ENCODE assay signal across 8 cellular contexts in genomic region chr5:50751064-50751657, GRCh38.
A peak's percentile ranks its signal among the peaks of the same experiment; 100 is the strongest.
DNase-seq lines count a peak whose midpoint lies in the region; ATAC-seq, FAIRE-seq and TF ChIP-seq lines count a peak whose summit lies in the region.

No MANE protein-coding gene starts in this region.

- FAIRE-seq in GM12892 (lab: Jason Lieb, UNC): peak; percentile 91

- H3K27ac Mint-ChIP-seq in CD14-positive monocyte (no peak overlapping the region), neural crest cell (ENCODE audit: unreplicated experiment) (no peak overlapping the region)

- H3K9me3 Mint-ChIP-seq in CD14-positive monocyte (peaks cover 0 to 2% (median 0%) of the 10 kb centered on the region in 7 donors), neural crest cell (no peaks in the 10 kb centered on the region)

- H3K36me3 Mint-ChIP-seq in CD14-positive monocyte (peaks cover 11 to 22% of the 10 kb centered on the region in 2 donors), neural crest cell (ENCODE audit: low read depth) (peaks cover 11% of the 10 kb centered on the region)

- no peak overlapping the region for H3K4me3 Mint-ChIP-seq in CD14-positive monocyte
- no peak overlapping the region for H3K4me3 Mint-ChIP-seq in neural crest cell

- no peak overlapping the region for H3K4me3 ChIP-seq in NB4 (ENCODE audit: low read depth, low read length)

- DNase-seq in CD14-positive monocyte (ENCODE audit: low spot score): no peak
- DNase-seq in GM12892 (ENCODE audit: insufficient read length): peak; percentile 2
- peak; percentile 77 for DNase-seq in NB4 (ENCODE audit: low read depth)
- DNase-seq in T-helper 2 cell: peak in 3 of 5 experiments; percentile 9 to 82 (median 47)
- DNase-seq in erythroblast (lab: John Stamatoyannopoulos, UW): peak; percentile 49 to 60
- no peak for DNase-seq in neural crest cell (ENCODE audit: low read depth, low spot score)
- no peak for DNase-seq in effector CD8-positive, alpha-beta T cell (lab: John Stamatoyannopoulos, UW)

- H3K4me1 Mint-ChIP-seq in CD14-positive monocyte (peaks cover 25% of the 10 kb centered on the region), neural crest cell (no peaks in the 10 kb centered on the region)

- intact Hi-C loops in CD14-positive monocyte (cut with micrococcal nuclease): no loop called here

- TF ChIP-seq POLR2A in GM12892 (IDR thresholded peaks at IDR 0.05; ENCODE audit: low read depth, low read length): no peak
- TF ChIP-seq POLR2A in NB4 (IDR thresholded peaks at IDR 0.05; ENCODE audit: extremely low read depth, insufficient read length): no peak
- no peak for TF ChIP-seq POLR2A in erythroblast (IDR thresholded peaks at IDR 0.05; ENCODE audit: low read length)

- H3K27me3 Mint-ChIP-seq in CD14-positive monocyte (ENCODE audit: low read depth in 3 of 3) (no peaks in the 10 kb centered on the region), neural crest cell (ENCODE audit: low read depth) (no peaks in the 10 kb centered on the region)

- peak; percentile 90 for TF ChIP-seq CTCF in CD14-positive monocyte (IDR thresholded peaks at IDR 0.05)
- peak; percentile 80 for TF ChIP-seq CTCF in NB4 (IDR thresholded peaks at IDR 0.05; ENCODE audit: low read depth, low read length)
- peak; percentile 91 for TF ChIP-seq CTCF in neural crest cell (conservative IDR thresholded peaks at IDR 0.05)

- ATAC-seq in HG02642 (IDR thresholded peaks at IDR 0.05; ENCODE audit: poor library complexity, unreplicated experiment): peak; percentile 94

Comparison
In these comparisons a context has a peak if more than half of its experiments do, and no peak if none do; other contexts are left out.
1. DNase-seq: peak in GM12892 (single experiment), NB4 (single experiment), T-helper 2 cell (3 of 5) and erythroblast (2 of 2); none in CD14-positive monocyte (single experiment), neural crest cell (single experiment) and effector CD8-positive, alpha-beta T cell (single experiment).
2. Peak in every context shown above with its lines, with median percentiles within 50 percentile points of each other: CTCF ChIP-seq.